ENCODE assay signal across 1 cellular context in the genomic region with DNA sequence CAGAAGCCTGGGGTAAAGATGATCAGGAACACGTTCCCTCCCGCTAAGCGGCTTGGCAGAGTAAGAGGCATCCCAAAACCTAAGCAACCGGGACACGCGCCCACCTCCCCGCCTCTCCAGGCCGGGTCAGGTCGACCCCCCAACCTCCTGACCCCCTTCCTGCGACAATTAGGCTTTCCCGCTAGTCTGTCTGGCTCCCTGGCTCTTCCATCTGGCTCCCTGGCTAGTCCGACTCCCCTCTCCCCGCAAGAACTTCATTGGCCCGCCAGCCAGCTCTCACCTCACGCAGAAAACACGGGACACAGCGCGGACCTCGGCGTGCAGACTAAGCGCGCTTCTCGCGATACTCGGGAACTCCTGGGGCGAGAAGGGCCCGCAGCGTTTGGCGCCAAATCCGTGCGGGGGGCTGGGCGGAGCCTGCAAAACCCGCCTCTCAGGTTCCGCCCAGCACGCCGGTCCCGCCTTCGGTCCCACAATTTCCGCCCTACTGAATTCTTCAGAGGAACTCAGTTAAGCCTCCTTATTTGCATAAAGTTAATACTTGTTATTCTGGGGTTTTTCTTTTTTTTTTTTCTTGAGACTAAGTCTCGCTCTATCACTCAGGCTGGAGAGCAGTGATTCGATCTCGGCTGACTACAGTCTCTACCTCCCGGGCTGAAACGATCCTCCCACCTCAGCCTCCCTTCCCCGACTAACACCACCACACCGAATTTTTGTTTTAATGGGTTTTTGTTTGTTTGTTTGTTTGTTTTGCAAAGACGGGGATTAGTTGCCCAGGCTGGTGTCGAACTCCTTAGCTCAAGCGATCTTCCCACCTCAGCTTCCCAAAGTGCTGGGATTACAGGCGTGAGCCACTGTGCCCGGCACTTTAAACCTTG.
TF ChIP-seq lines count a peak whose summit lies in the region.

TIPIN (minus strand) TSS at position 327 of the 878 bp plus-strand sequence. CDS start 3,738 bp downstream, outside the sequence.

TF ChIP-seq in HepG2, 621 proteins besides CTCF, POLR2A, EP300 and RAD21 (continued from another document and continues in another):
- TF ChIP-seq HMGXB4 (CRISPR knock-in tag; IDR thresholded peaks at IDR 0.05; ENCODE audit: borderline replicate concordance in 1 of 2, low read depth in 1 of 2) (peak; percentile 51 to 85; a peak in 3 of 4 replicates), ZNF18 (CRISPR knock-in tag; IDR thresholded peaks at IDR 0.05; ENCODE audit: insufficient replicate concordance) (no peak), XRCC5 (optimal IDR thresholded peaks at IDR 0.05; ENCODE audit: low read length) (peak; percentile 67), ZNF235 (CRISPR knock-in tag; IDR thresholded peaks at IDR 0.05; ENCODE audit: borderline replicate concordance) (no peak), ZFP82 (CRISPR knock-in tag; IDR thresholded peaks at IDR 0.05; ENCODE audit: borderline replicate concordance) (0 out of 2 replicates have a peak, but pooled peaks have one; percentile 47), HOXA5 (CRISPR knock-in tag; IDR thresholded peaks at IDR 0.05) (peak; percentile 83; the same call in 1 of the 2 replicates), SAFB2 (CRISPR knock-in tag; IDR thresholded peaks at IDR 0.05; ENCODE audit: borderline replicate concordance, low read depth) (no peak), SRSF1 (optimal IDR thresholded peaks at IDR 0.05; ENCODE audit: low read depth, low read length) (peak; percentile 42), FOXA1 (IDR thresholded peaks at IDR 0.05) (no peak), FOXA1 (CRISPR knock-in tag; IDR thresholded peaks at IDR 0.05) (no peak), PRDM4 (CRISPR knock-in tag; IDR thresholded peaks at IDR 0.05; ENCODE audit: borderline replicate concordance) (no peak), ZNF709 (CRISPR knock-in tag; IDR thresholded peaks at IDR 0.05) (peak; percentile 88), BCL3 (CRISPR knock-in tag; IDR thresholded peaks at IDR 0.05) (peak; percentile 56; the same call in 1 of the 2 replicates), SP140L (CRISPR knock-in tag; IDR thresholded peaks at IDR 0.05; ENCODE audit: borderline replicate concordance) (no peak), MIER2 (CRISPR knock-in tag; IDR thresholded peaks at IDR 0.05) (peak; percentile 17; the same call in 1 of the 2 replicates), CHD4 (IDR thresholded peaks at IDR 0.05; ENCODE audit: borderline replicate concordance, low read length) (no peak), SMAD1 (CRISPR knock-in tag; IDR thresholded peaks at IDR 0.05; ENCODE audit: borderline replicate concordance, low read depth) (no peak; the same call in 1 of the 2 replicates), ZNF879 (CRISPR knock-in tag; IDR thresholded peaks at IDR 0.05) (no peak), ZFP91 (CRISPR knock-in tag; IDR thresholded peaks at IDR 0.05; ENCODE audit: borderline replicate concordance) (peak; percentile 85), TSC22D2 (CRISPR knock-in tag; IDR thresholded peaks at IDR 0.05; ENCODE audit: borderline replicate concordance) (no peak), NKX3-1 (CRISPR knock-in tag; IDR thresholded peaks at IDR 0.05) (peak; percentile 73; the same call in 1 of the 2 replicates), ZNF543 (CRISPR knock-in tag; IDR thresholded peaks at IDR 0.05) (peak; percentile 76; the same call in 1 of the 2 replicates), EEA1 (CRISPR knock-in tag; IDR thresholded peaks at IDR 0.05; ENCODE audit: borderline replicate concordance) (0 out of 2 replicates have a peak, but pooled peaks have one; percentile 48), SNAPC2 (CRISPR knock-in tag; IDR thresholded peaks at IDR 0.05) (peak; percentile 74; the same call in 1 of the 2 replicates), SRSF9 (IDR thresholded peaks at IDR 0.05; ENCODE audit: borderline replicate concordance, insufficient read depth, low read depth, low read length, poor library complexity, severe bottlenecking) (no peak), ZNF564 (CRISPR knock-in tag; IDR thresholded peaks at IDR 0.05) (peak; percentile 85; the same call in 1 of the 2 replicates), ZNF460 (CRISPR knock-in tag; IDR thresholded peaks at IDR 0.05; ENCODE audit: borderline replicate concordance) (no peak; the same call in 1 of the 2 replicates), AKAP8 (CRISPR knock-in tag; IDR thresholded peaks at IDR 0.05) (no peak), JUND (CRISPR knock-in tag; IDR thresholded peaks at IDR 0.05) (no peak), ZNF382 (CRISPR knock-in tag; IDR thresholded peaks at IDR 0.05; ENCODE audit: borderline replicate concordance) (no peak), ASH2L (IDR thresholded peaks at IDR 0.05; ENCODE audit: insufficient read length, low read depth, low read length) (peak; percentile 85), PITX1 (CRISPR knock-in tag; IDR thresholded peaks at IDR 0.05) (peak; percentile 80), ZNF468 (CRISPR knock-in tag; IDR thresholded peaks at IDR 0.05) (no peak), FOXO1 (CRISPR knock-in tag; IDR thresholded peaks at IDR 0.05) (peak; percentile 45; the same call in 1 of the 2 replicates), ELF1 (CRISPR knock-in tag; IDR thresholded peaks at IDR 0.05) (peak; percentile 44; the same call in 1 of the 2 replicates), TOE1 (CRISPR knock-in tag; IDR thresholded peaks at IDR 0.05) (no peak)
- TF ChIP-seq, protein P1, sequence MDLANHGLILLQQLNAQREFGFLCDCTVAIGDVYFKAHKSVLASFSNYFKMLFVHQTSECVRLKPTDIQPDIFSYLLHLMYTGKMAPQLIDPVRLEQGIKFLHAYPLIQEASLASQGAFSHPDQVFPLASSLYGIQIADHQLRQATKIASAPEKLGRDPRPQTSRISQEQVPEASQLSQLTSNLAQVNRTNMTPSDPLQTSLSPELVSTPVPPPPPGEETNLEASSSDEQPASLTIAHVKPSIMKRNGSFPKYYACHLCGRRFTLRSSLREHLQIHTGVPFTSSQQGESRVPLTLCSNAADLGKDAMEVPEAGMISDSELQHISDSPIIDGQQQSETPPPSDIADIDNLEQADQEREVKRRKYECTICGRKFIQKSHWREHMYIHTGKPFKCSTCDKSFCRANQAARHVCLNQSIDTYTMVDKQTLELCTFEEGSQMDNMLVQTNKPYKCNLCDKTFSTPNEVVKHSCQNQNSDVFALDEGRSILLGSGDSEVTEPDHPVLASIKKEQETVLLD (CRISPR knock-in tag; IDR thresholded peaks at IDR 0.05; ENCODE audit: low read depth) = no peak
- TF ChIP-seq, protein P2, sequence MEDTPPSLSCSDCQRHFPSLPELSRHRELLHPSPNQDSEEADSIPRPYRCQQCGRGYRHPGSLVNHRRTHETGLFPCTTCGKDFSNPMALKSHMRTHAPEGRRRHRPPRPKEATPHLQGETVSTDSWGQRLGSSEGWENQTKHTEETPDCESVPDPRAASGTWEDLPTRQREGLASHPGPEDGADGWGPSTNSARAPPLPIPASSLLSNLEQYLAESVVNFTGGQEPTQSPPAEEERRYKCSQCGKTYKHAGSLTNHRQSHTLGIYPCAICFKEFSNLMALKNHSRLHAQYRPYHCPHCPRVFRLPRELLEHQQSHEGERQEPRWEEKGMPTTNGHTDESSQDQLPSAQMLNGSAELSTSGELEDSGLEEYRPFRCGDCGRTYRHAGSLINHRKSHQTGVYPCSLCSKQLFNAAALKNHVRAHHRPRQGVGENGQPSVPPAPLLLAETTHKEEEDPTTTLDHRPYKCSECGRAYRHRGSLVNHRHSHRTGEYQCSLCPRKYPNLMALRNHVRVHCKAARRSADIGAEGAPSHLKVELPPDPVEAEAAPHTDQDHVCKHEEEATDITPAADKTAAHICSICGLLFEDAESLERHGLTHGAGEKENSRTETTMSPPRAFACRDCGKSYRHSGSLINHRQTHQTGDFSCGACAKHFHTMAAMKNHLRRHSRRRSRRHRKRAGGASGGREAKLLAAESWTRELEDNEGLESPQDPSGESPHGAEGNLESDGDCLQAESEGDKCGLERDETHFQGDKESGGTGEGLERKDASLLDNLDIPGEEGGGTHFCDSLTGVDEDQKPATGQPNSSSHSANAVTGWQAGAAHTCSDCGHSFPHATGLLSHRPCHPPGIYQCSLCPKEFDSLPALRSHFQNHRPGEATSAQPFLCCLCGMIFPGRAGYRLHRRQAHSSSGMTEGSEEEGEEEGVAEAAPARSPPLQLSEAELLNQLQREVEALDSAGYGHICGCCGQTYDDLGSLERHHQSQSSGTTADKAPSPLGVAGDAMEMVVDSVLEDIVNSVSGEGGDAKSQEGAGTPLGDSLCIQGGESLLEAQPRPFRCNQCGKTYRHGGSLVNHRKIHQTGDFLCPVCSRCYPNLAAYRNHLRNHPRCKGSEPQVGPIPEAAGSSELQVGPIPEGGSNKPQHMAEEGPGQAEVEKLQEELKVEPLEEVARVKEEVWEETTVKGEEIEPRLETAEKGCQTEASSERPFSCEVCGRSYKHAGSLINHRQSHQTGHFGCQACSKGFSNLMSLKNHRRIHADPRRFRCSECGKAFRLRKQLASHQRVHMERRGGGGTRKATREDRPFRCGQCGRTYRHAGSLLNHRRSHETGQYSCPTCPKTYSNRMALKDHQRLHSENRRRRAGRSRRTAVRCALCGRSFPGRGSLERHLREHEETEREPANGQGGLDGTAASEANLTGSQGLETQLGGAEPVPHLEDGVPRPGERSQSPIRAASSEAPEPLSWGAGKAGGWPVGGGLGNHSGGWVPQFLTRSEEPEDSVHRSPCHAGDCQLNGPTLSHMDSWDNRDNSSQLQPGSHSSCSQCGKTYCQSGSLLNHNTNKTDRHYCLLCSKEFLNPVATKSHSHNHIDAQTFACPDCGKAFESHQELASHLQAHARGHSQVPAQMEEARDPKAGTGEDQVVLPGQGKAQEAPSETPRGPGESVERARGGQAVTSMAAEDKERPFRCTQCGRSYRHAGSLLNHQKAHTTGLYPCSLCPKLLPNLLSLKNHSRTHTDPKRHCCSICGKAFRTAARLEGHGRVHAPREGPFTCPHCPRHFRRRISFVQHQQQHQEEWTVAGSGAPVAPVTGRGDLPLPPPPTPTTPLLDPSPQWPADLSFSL (CRISPR knock-in tag; IDR thresholded peaks at IDR 0.05) = no peak
- TF ChIP-seq, protein P3, sequence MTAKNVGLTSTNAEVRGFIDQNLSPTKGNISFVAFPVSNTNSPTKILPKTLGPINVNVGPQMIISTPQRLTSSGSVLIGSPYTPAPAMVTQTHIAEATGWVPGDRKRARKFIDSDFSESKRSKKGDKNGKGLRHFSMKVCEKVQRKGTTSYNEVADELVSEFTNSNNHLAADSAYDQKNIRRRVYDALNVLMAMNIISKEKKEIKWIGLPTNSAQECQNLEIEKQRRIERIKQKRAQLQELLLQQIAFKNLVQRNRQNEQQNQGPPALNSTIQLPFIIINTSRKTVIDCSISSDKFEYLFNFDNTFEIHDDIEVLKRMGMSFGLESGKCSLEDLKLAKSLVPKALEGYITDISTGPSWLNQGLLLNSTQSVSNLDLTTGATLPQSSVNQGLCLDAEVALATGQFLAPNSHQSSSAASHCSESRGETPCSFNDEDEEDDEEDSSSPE (CRISPR knock-in tag; IDR thresholded peaks at IDR 0.05) = peak; percentile 98
